1 cellular context compared by ENCODE assay signal in the genomic region with DNA sequence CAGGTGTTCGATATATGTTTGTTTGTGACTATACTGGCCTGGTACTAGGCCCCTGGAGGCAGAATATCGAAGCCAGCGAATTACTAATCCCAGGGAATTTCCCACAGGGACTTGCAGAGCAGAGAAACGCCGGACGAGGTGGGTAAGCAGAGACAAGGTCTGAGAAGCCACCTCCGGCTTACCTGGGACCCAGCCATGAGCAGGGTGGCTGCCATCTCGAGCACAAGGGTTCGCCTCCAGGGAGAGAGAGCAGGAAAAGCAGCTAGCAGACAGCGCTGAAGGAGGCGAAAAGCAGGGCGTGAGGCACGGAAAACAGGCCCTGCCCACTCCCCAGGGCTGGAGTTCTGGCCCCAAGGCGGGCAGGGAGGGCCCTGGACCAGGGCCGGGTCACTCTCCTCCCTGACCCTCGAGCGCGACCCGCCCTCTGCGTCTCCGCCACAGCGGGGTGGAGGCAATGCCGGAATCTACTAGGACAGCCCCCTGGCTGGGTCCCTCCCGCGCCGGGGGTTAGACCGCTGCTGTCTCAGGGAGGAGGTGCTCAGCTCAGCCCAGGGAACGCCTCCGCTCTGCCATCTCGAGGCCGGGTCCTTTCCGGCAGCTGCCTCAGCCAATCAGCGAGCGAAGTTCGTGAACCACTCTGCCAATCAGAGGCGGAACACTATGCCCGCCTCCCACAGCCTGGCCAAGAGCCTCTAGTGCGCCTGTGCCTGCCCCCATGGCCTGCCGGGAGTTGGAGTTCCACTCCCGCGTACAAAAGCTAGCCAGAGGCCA.
TF ChIP-seq lines count a peak whose summit lies in the region.

No MANE protein-coding gene starts in this region.

TF ChIP-seq in HepG2, 621 proteins besides CTCF, POLR2A, EP300 and RAD21 (continued from another document and continues in another):
- peak; percentile 49; the same call in 1 of the 2 replicates for TF ChIP-seq ISL2 (CRISPR knock-in tag; IDR thresholded peaks at IDR 0.05)
- TF ChIP-seq ZNF564 (CRISPR knock-in tag; IDR thresholded peaks at IDR 0.05) = no peak
- no peak for TF ChIP-seq ZFYVE20 (CRISPR knock-in tag; IDR thresholded peaks at IDR 0.05; ENCODE audit: borderline replicate concordance, low read depth)
- TF ChIP-seq TAF15 (IDR thresholded peaks at IDR 0.05; ENCODE audit: low read depth, low read length, poor library complexity, severe bottlenecking) = no peak
- no peak for TF ChIP-seq ZNF382 (CRISPR knock-in tag; IDR thresholded peaks at IDR 0.05; ENCODE audit: borderline replicate concordance)
- TF ChIP-seq SMC3 (IDR thresholded peaks at IDR 0.05; ENCODE audit: low read length) = no peak
- TF ChIP-seq, protein P1, sequence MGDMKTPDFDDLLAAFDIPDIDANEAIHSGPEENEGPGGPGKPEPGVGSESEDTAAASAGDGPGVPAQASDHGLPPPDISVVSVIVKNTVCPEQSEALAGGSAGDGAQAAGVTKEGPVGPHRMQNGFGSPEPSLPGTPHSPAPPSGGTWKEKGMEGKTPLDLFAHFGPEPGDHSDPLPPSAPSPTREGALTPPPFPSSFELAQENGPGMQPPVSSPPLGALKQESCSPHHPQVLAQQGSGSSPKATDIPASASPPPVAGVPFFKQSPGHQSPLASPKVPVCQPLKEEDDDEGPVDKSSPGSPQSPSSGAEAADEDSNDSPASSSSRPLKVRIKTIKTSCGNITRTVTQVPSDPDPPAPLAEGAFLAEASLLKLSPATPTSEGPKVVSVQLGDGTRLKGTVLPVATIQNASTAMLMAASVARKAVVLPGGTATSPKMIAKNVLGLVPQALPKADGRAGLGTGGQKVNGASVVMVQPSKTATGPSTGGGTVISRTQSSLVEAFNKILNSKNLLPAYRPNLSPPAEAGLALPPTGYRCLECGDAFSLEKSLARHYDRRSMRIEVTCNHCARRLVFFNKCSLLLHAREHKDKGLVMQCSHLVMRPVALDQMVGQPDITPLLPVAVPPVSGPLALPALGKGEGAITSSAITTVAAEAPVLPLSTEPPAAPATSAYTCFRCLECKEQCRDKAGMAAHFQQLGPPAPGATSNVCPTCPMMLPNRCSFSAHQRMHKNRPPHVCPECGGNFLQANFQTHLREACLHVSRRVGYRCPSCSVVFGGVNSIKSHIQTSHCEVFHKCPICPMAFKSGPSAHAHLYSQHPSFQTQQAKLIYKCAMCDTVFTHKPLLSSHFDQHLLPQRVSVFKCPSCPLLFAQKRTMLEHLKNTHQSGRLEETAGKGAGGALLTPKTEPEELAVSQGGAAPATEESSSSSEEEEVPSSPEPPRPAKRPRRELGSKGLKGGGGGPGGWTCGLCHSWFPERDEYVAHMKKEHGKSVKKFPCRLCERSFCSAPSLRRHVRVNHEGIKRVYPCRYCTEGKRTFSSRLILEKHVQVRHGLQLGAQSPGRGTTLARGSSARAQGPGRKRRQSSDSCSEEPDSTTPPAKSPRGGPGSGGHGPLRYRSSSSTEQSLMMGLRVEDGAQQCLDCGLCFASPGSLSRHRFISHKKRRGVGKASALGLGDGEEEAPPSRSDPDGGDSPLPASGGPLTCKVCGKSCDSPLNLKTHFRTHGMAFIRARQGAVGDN (CRISPR knock-in tag; IDR thresholded peaks at IDR 0.05) = peak; percentile 67
- TF ChIP-seq CBFB (CRISPR knock-in tag; IDR thresholded peaks at IDR 0.05) = no peak
- TF ChIP-seq ZNF17 (CRISPR knock-in tag; IDR thresholded peaks at IDR 0.05) = no peak
- TF ChIP-seq ATF1 (CRISPR knock-in tag; IDR thresholded peaks at IDR 0.05) = no peak
- no peak for TF ChIP-seq ZNF235 (CRISPR knock-in tag; IDR thresholded peaks at IDR 0.05; ENCODE audit: borderline replicate concordance)
- TF ChIP-seq ZNF30 (CRISPR knock-in tag; IDR thresholded peaks at IDR 0.05) = no peak
- TF ChIP-seq, protein P2, sequence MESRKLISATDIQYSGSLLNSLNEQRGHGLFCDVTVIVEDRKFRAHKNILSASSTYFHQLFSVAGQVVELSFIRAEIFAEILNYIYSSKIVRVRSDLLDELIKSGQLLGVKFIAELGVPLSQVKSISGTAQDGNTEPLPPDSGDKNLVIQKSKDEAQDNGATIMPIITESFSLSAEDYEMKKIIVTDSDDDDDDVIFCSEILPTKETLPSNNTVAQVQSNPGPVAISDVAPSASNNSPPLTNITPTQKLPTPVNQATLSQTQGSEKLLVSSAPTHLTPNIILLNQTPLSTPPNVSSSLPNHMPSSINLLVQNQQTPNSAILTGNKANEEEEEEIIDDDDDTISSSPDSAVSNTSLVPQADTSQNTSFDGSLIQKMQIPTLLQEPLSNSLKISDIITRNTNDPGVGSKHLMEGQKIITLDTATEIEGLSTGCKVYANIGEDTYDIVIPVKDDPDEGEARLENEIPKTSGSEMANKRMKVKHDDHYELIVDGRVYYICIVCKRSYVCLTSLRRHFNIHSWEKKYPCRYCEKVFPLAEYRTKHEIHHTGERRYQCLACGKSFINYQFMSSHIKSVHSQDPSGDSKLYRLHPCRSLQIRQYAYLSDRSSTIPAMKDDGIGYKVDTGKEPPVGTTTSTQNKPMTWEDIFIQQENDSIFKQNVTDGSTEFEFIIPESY (CRISPR knock-in tag; IDR thresholded peaks at IDR 0.05) = 0 out of 2 replicates have a peak, but pooled peaks have one; percentile 7
- peak; percentile 73 for TF ChIP-seq NR2F6 (IDR thresholded peaks at IDR 0.05)
- peak; percentile 84 for TF ChIP-seq NR2F6 (CRISPR knock-in tag; IDR thresholded peaks at IDR 0.05)
- TF ChIP-seq ZNF703 (CRISPR knock-in tag; IDR thresholded peaks at IDR 0.05; ENCODE audit: borderline replicate concordance) = no peak
- no peak for TF ChIP-seq PRMT3 (CRISPR knock-in tag; IDR thresholded peaks at IDR 0.05; ENCODE audit: borderline replicate concordance, low read depth)
- TF ChIP-seq MEIS1 (CRISPR knock-in tag; IDR thresholded peaks at IDR 0.05; ENCODE audit: borderline replicate concordance) = peak; percentile 42
- no peak for TF ChIP-seq KDM5B (CRISPR knock-in tag; IDR thresholded peaks at IDR 0.05; ENCODE audit: borderline replicate concordance)
- TF ChIP-seq ATM (IDR thresholded peaks at IDR 0.05; ENCODE audit: borderline replicate concordance) = no peak
- TF ChIP-seq TRIM24 (CRISPR knock-in tag; IDR thresholded peaks at IDR 0.05) = no peak
- no peak; the same call in 1 of the 2 replicates for TF ChIP-seq THAP11 (CRISPR knock-in tag; IDR thresholded peaks at IDR 0.05)
- no peak for TF ChIP-seq MBNL3 (CRISPR knock-in tag; conservative IDR thresholded peaks at IDR 0.05)
- TF ChIP-seq, protein P3, sequence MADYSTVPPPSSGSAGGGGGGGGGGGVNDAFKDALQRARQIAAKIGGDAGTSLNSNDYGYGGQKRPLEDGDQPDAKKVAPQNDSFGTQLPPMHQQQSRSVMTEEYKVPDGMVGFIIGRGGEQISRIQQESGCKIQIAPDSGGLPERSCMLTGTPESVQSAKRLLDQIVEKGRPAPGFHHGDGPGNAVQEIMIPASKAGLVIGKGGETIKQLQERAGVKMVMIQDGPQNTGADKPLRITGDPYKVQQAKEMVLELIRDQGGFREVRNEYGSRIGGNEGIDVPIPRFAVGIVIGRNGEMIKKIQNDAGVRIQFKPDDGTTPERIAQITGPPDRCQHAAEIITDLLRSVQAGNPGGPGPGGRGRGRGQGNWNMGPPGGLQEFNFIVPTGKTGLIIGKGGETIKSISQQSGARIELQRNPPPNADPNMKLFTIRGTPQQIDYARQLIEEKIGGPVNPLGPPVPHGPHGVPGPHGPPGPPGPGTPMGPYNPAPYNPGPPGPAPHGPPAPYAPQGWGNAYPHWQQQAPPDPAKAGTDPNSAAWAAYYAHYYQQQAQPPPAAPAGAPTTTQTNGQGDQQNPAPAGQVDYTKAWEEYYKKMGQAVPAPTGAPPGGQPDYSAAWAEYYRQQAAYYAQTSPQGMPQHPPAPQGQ (CRISPR knock-in tag; IDR thresholded peaks at IDR 0.05; ENCODE audit: borderline replicate concordance) = no peak
- TF ChIP-seq TEAD3 (CRISPR knock-in tag; optimal IDR thresholded peaks at IDR 0.05; ENCODE audit: borderline replicate concordance) = peak; percentile 64
- TF ChIP-seq ZBTB7B (CRISPR knock-in tag; IDR thresholded peaks at IDR 0.05) = no peak
- TF ChIP-seq, protein P4, sequence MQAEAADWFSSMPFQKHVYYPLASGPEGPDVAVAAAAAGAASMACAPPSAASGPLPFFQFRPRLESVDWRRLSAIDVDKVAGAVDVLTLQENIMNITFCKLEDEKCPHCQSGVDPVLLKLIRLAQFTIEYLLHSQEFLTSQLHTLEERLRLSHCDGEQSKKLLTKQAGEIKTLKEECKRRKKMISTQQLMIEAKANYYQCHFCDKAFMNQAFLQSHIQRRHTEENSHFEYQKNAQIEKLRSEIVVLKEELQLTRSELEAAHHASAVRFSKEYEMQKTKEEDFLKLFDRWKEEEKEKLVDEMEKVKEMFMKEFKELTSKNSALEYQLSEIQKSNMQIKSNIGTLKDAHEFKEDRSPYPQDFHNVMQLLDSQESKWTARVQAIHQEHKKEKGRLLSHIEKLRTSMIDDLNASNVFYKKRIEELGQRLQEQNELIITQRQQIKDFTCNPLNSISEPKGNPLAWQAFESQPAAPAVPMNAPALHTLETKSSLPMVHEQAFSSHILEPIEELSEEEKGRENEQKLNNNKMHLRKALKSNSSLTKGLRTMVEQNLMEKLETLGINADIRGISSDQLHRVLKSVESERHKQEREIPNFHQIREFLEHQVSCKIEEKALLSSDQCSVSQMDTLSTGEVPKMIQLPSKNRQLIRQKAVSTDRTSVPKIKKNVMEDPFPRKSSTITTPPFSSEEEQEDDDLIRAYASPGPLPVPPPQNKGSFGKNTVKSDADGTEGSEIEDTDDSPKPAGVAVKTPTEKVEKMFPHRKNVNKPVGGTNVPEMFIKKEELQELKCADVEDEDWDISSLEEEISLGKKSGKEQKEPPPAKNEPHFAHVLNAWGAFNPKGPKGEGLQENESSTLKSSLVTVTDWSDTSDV (CRISPR knock-in tag; IDR thresholded peaks at IDR 0.05) = no peak
- TF ChIP-seq ZNF776 (CRISPR knock-in tag; IDR thresholded peaks at IDR 0.05) = no peak
- TF ChIP-seq BCL6 (CRISPR knock-in tag; IDR thresholded peaks at IDR 0.05) = 0 out of 2 replicates have a peak, but pooled peaks have one; percentile 23
- no peak for TF ChIP-seq TCF7L2 (IDR thresholded peaks at IDR 0.05; ENCODE audit: low read depth, low read length)
- TF ChIP-seq, protein P5, sequence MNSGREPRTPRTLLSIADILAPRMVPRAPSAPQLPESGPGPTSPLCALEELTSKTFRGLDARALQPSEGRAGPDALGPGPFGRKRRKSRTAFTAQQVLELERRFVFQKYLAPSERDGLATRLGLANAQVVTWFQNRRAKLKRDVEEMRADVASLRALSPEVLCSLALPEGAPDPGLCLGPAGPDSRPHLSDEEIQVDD (CRISPR knock-in tag; IDR thresholded peaks at IDR 0.05; ENCODE audit: borderline replicate concordance) = peak; percentile 83; the same call in 1 of the 2 replicates
- no peak for TF ChIP-seq ZNF577 (CRISPR knock-in tag; IDR thresholded peaks at IDR 0.05; ENCODE audit: borderline replicate concordance, low read depth)
- TF ChIP-seq ZNF570 (CRISPR knock-in tag; IDR thresholded peaks at IDR 0.05; ENCODE audit: borderline replicate concordance) = no peak
- TF ChIP-seq, protein P6, sequence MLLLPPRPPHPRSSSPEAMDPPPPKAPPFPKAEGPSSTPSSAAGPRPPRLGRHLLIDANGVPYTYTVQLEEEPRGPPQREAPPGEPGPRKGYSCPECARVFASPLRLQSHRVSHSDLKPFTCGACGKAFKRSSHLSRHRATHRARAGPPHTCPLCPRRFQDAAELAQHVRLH (CRISPR knock-in tag; IDR thresholded peaks at IDR 0.05; ENCODE audit: borderline replicate concordance, low read depth) = no peak
- no peak for TF ChIP-seq SNRNP70 (IDR thresholded peaks at IDR 0.05; ENCODE audit: low read depth, low read length)
- TF ChIP-seq, protein P7, sequence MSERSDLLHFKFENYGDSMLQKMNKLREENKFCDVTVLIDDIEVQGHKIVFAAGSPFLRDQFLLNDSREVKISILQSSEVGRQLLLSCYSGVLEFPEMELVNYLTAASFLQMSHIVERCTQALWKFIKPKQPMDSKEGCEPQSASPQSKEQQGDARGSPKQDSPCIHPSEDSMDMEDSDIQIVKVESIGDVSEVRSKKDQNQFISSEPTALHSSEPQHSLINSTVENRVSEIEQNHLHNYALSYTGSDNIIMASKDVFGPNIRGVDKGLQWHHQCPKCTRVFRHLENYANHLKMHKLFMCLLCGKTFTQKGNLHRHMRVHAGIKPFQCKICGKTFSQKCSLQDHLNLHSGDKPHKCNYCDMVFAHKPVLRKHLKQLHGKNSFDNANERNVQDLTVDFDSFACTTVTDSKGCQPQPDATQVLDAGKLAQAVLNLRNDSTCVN (CRISPR knock-in tag; IDR thresholded peaks at IDR 0.05; ENCODE audit: borderline replicate concordance) = no peak
- no peak for TF ChIP-seq ZNF543 (CRISPR knock-in tag; IDR thresholded peaks at IDR 0.05)
- TF ChIP-seq, protein P8, sequence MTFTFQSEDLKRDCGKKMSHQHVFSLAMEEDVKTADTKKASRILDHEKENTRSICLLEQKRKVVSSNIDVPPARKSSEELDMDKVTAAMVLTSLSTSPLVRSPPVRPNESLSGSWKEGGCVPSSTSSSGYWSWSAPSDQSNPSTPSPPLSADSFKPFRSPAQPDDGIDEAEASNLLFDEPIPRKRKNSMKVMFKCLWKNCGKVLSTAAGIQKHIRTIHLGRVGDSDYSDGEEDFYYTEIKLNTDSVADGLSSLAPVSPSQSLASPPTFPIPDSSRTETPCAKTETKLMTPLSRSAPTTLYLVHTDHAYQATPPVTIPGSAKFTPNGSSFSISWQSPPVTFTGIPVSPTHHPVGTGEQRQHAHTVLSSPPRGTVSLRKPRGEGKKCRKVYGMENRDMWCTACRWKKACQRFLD (CRISPR knock-in tag; IDR thresholded peaks at IDR 0.05; ENCODE audit: borderline replicate concordance) = peak; percentile 30; the same call in 1 of the 2 replicates
- TF ChIP-seq ZNF335 (CRISPR knock-in tag; IDR thresholded peaks at IDR 0.05) = no peak
- no peak for TF ChIP-seq SYNCRIP (IDR thresholded peaks at IDR 0.05; ENCODE audit: insufficient read depth, low read depth, low read length)
- TF ChIP-seq EHMT2 (IDR thresholded peaks at IDR 0.05; ENCODE audit: borderline replicate concordance, low read depth, low read length) = no peak
- TF ChIP-seq RFX3 (CRISPR knock-in tag; IDR thresholded peaks at IDR 0.05) = no peak
- TF ChIP-seq, protein P9, sequence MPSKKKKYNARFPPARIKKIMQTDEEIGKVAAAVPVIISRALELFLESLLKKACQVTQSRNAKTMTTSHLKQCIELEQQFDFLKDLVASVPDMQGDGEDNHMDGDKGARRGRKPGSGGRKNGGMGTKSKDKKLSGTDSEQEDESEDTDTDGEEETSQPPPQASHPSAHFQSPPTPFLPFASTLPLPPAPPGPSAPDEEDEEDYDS (CRISPR knock-in tag; IDR thresholded peaks at IDR 0.05) = peak; percentile 75; the same call in 1 of the 2 replicates
- TF ChIP-seq, protein P10, sequence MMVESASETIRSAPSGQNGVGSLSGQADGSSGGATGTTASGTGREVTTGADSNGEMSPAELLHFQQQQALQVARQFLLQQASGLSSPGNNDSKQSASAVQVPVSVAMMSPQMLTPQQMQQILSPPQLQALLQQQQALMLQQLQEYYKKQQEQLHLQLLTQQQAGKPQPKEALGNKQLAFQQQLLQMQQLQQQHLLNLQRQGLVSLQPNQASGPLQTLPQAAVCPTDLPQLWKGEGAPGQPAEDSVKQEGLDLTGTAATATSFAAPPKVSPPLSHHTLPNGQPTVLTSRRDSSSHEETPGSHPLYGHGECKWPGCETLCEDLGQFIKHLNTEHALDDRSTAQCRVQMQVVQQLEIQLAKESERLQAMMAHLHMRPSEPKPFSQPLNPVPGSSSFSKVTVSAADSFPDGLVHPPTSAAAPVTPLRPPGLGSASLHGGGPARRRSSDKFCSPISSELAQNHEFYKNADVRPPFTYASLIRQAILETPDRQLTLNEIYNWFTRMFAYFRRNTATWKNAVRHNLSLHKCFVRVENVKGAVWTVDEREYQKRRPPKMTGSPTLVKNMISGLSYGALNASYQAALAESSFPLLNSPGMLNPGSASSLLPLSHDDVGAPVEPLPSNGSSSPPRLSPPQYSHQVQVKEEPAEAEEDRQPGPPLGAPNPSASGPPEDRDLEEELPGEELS (CRISPR knock-in tag; IDR thresholded peaks at IDR 0.05) = peak; percentile 52; the same call in 1 of the 2 replicates
- TF ChIP-seq TBP (CRISPR knock-in tag; IDR thresholded peaks at IDR 0.05) = no peak
- no peak for TF ChIP-seq ZSCAN20 (CRISPR knock-in tag; IDR thresholded peaks at IDR 0.05; ENCODE audit: borderline replicate concordance)
- TF ChIP-seq ZNF333 (CRISPR knock-in tag; IDR thresholded peaks at IDR 0.05; ENCODE audit: borderline replicate concordance) = no peak
